28 cellular contexts compared by ENCODE assay signal in the genomic region with DNA sequence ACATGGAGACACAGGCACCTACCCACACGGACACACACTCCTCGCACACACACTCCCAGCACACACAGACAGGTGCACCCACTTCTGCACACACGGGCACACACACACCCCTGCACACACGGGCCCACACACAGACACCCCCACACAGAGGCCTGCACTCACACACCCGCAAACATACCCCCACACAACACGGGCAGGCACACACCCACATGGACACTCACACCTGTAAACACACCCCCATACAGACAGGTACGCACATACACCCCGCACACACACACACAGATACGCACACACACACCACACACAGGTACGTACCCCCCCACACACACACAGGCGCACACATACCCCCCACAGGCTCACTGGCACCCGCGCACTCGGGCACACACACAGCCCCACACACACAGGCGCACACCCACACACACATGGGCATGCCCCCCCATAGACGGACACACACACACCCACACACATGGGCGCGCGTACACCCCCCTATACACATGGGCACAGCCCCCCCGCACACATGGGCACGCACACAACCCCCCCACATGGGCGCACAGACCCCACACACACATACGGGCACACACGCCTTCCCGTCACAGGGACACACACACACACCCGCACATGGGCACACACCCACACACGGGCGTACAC. TPM values are rescaled to one million over a fixed set of nuclear protein-coding genes. Genes with fewer than 3 reads are reported as not detected.
"Had no signal": no experiment of that assay in that cellular context is flagged by ENCODE, and none has a peak within 500 bp of the region (broad histone marks: within the 10 kb centered on the region; RNA-seq: fewer than 3 reads in every experiment).

No MANE protein-coding gene starts in this region.

- H3K27me3 ChIP-seq: adrenal gland, ascending aorta, esophagus muscularis mucosa, gastroesophageal sphincter, thyroid gland had no signal

- H3K9me3 Mint-ChIP-seq: activated T-cell treated with anti-CD3 and anti-CD28 coated beads, Interleukin-2, amount 50 U/mL, for 4 hours; activated T-helper 2 cell treated with anti-CD3 and anti-CD28 coated beads, Interferon-gamma antibody, Interleukin-2, Interleukin-4, amounts not matched to agents 10 μg/mL and 5 μg/mL and 100 μg/mL, durations not matched to agents 14 hours and 24 hours and 36 hours; natural killer cell treated with Interleukin-12 subunit alpha and Interleukin-12 subunit beta and Interleukin-15 and Interleukin-18, amount 100 ng/mL, for 72 hours; WTC11 had no signal

- H3K9me3 ChIP-seq: adrenal gland, ascending aorta, esophagus muscularis mucosa, gastroesophageal sphincter, thyroid gland had no signal

- H3K27ac ChIP-seq: adrenal gland, ascending aorta, esophagus muscularis mucosa, gastroesophageal sphincter, thyroid gland had no signal

- ATAC-seq: activated CD4-positive, alpha-beta T cell treated with anti-CD3 and anti-CD28 coated beads for 36 hours; activated T-cell treated with anti-CD3 and anti-CD28 coated beads, Interleukin-2, amount 50 U/mL, for 4 hours; gastroesophageal sphincter; WTC11 had no signal

- H3K4me3 Mint-ChIP-seq: activated CD4-positive, alpha-beta T cell treated with anti-CD3 and anti-CD28 coated beads for 36 hours; activated naive CD8-positive, alpha-beta T cell; activated T-cell treated with anti-CD3 and anti-CD28 coated beads, Interleukin-2, amount 50 U/mL, for 4 hours; natural killer cell treated with Interleukin-12 subunit alpha and Interleukin-12 subunit beta and Interleukin-15 and Interleukin-18, amount 100 ng/mL, for 72 hours; WTC11 had no signal

- H3K27me3 Mint-ChIP-seq: activated CD4-positive, alpha-beta T cell treated with anti-CD3 and anti-CD28 coated beads for 36 hours; activated naive CD8-positive, alpha-beta T cell; natural killer cell treated with Interleukin-12 subunit alpha and Interleukin-12 subunit beta and Interleukin-15 and Interleukin-18, amount 100 ng/mL, for 72 hours had no signal

- FAIRE-seq: colon, endothelial cell of umbilical vein, islet of Langerhans had no signal

- H3K27ac Mint-ChIP-seq: activated CD4-positive, alpha-beta T cell treated with anti-CD3 and anti-CD28 coated beads for 36 hours; activated naive CD8-positive, alpha-beta T cell; activated T-helper 2 cell treated with anti-CD3 and anti-CD28 coated beads, Interferon-gamma antibody, Interleukin-2, Interleukin-4, amounts not matched to agents 10 μg/mL and 5 μg/mL and 100 μg/mL, durations not matched to agents 14 hours and 24 hours and 36 hours; natural killer cell treated with Interleukin-12 subunit alpha and Interleukin-12 subunit beta and Interleukin-15 and Interleukin-18, amount 100 ng/mL, for 72 hours; WTC11 had no signal

- H3K4me1 ChIP-seq: adrenal gland, ascending aorta, thyroid gland had no signal

- DNase-seq: activated CD4-positive, alpha-beta T cell treated with anti-CD3 and anti-CD28 coated beads for 36 hours; activated CD4-positive, alpha-beta T cell treated with anti-CD3 and anti-CD28 coated beads, Interleukin-2, amount 50 U/mL, for 4 hours; activated CD8-positive, alpha-beta memory T cell treated with anti-CD3 and anti-CD28 coated beads for 24 hours; activated CD8-positive, alpha-beta memory T cell treated with anti-CD3 and anti-CD28 coated beads, Interleukin-2, amount 50 U/mL, for 4 hours; activated naive CD4-positive, alpha-beta T cell; activated T-cell treated with anti-CD3 and anti-CD28 coated beads, Interleukin-2, amount 50 U/mL, for 4 hours; central memory CD4-positive, alpha-beta T cell; effector memory CD4-positive, alpha-beta T cell; head of caudate nucleus; hypothalamus; nucleus accumbens; stimulated activated CD4-positive, alpha-beta T cell treated with anti-CD3 and anti-CD28 coated beads, Interleukin-2, amount 100 ng/mL, for 48 hours; stimulated activated CD8-positive, alpha-beta memory T cell treated with anti-CD3 and anti-CD28 coated beads, Interleukin-4, amount 100 ng/mL, for 48 hours; stimulated activated naive CD4-positive, alpha-beta T cell; T-helper 1 cell; T-helper 9 cell; thyroid gland had no signal

- H3K4me3 ChIP-seq: adrenal gland, ascending aorta, esophagus muscularis mucosa, gastroesophageal sphincter, thyroid gland had no signal

- H3K36me3 Mint-ChIP-seq: activated naive CD8-positive, alpha-beta T cell; natural killer cell treated with Interleukin-12 subunit alpha and Interleukin-12 subunit beta and Interleukin-15 and Interleukin-18, amount 100 ng/mL, for 72 hours had no signal

RNA-seq across cellular contexts. Expression of a gene that starts 22.3 kb away (rescaled TPM):
- total RNA-seq: ascending aorta had no signal
